In the genomic region with DNA sequence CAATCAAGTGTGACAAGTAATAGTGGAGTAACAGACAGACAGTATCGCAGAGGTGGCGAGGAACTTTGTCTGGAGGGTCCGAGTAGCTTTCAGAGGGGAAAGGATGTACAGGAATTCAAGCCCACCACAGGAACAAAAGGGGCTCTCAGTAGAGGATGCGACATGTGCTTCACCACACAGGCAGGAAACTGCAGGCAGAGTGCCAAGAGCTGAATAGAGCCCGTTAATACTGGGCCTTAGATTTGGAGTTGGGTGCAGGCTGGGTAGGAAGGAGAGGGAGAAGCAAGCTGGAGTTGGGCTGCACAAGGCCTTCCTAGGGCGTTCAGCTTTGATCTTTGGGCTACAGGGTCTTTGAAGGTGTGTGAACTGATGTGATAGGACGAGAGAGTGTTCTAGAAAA, we compare ENCODE assay signal across 31 cellular contexts. TPM values are rescaled to one million over a fixed set of nuclear protein-coding genes. Genes with fewer than 3 reads are reported as not detected.
"Had no signal": no experiment of that assay in that cellular context is flagged by ENCODE, and none has a peak within 500 bp of the region (broad histone marks: within the 10 kb centered on the region; RNA-seq: fewer than 3 reads in every experiment).

No MANE protein-coding gene starts in this region.

- DNase-seq: activated CD4-positive, alpha-beta memory T cell treated with anti-CD3 and anti-CD28 coated beads, Interleukin-2, amount 10 ng/mL, durations not matched to agents 7 days and 5 days; activated CD4-positive, alpha-beta T cell treated with anti-CD3 and anti-CD28 coated beads, Interleukin-2, amount 10 ng/mL, durations not matched to agents 24 days and 14 days; activated CD4-positive, CD25-positive, alpha-beta regulatory T cell treated with anti-CD3 and anti-CD28 coated beads, Interleukin-2, amount 50 U/mL, for 72 hours; activated naive CD4-positive, alpha-beta T cell; activated T-cell treated with anti-CD3 and anti-CD28 coated beads for 4 hours; activated T-cell treated with anti-CD3 and anti-CD28 coated beads, Interleukin-2, amount 50 U/mL, for 72 hours; amygdala; caudate nucleus; cortex of kidney; head of caudate nucleus; hippocampal formation; immature natural killer cell; kidney; left colon; naive B cell; occipital lobe; stimulated activated naive CD8-positive, alpha-beta T cell treated with anti-CD3 and anti-CD28 coated beads, Interleukin-15, Interleukin-2, amounts not matched to agents 100 U/mL and 50 U/mL, for 24 hours; T-helper 2 cell; testis; trophoblast cell; uterus had no signal

- H3K4me2 ChIP-seq: smooth muscle cell had no signal

- H3K4me1 ChIP-seq: right atrium auricular region, testis, uterus had no signal

- ATAC-seq: activated T-cell treated with anti-CD3 and anti-CD28 coated beads, Interleukin-2, amount 50 U/mL, for 72 hours; left colon; stimulated activated naive CD8-positive, alpha-beta T cell treated with anti-CD3 and anti-CD28 coated beads, Interleukin-15, Interleukin-2, amounts not matched to agents 100 U/mL and 50 U/mL, for 24 hours had no signal

- H3K36me3 ChIP-seq: right atrium auricular region, uterus had no signal

- H3K27ac ChIP-seq: right atrium auricular region, testis, uterus had no signal

- H3K4me3 ChIP-seq: right atrium auricular region, smooth muscle cell, testis, uterus had no signal

- H3K9me3 ChIP-seq: right atrium auricular region, testis, uterus had no signal

- H3K27me3 ChIP-seq: right atrium auricular region, testis, uterus had no signal

RNA-seq across cellular contexts. Expression of a gene that starts 1.2 kb away (rescaled TPM):
- total RNA-seq: activated CD4-positive, alpha-beta memory T cell treated with anti-CD3 and anti-CD28 coated beads, Interleukin-2, amount 10 ng/mL, durations not matched to agents 7 days and 5 days; activated CD4-positive, alpha-beta T cell treated with anti-CD3 and anti-CD28 coated beads, Interleukin-2, amount 10 ng/mL, durations not matched to agents 24 days and 14 days; chondrocyte; endothelial cell of umbilical vein; fibroblast of lung; fibroblast of villous mesenchyme; kidney; left colon; liver; mesothelial cell of epicardium; neural crest cell; occipital lobe; pulmonary artery endothelial cell; right atrium auricular region; smooth muscle cell; uterus had no signal

RNA-seq across cellular contexts. Expression of a gene that starts 18.0 kb away (rescaled TPM):
- total RNA-seq: endothelial cell of umbilical vein, fibroblast of lung, fibroblast of villous mesenchyme, pulmonary artery endothelial cell had no signal
